ENCODE assay signal across 11 cellular contexts in the genomic region with DNA sequence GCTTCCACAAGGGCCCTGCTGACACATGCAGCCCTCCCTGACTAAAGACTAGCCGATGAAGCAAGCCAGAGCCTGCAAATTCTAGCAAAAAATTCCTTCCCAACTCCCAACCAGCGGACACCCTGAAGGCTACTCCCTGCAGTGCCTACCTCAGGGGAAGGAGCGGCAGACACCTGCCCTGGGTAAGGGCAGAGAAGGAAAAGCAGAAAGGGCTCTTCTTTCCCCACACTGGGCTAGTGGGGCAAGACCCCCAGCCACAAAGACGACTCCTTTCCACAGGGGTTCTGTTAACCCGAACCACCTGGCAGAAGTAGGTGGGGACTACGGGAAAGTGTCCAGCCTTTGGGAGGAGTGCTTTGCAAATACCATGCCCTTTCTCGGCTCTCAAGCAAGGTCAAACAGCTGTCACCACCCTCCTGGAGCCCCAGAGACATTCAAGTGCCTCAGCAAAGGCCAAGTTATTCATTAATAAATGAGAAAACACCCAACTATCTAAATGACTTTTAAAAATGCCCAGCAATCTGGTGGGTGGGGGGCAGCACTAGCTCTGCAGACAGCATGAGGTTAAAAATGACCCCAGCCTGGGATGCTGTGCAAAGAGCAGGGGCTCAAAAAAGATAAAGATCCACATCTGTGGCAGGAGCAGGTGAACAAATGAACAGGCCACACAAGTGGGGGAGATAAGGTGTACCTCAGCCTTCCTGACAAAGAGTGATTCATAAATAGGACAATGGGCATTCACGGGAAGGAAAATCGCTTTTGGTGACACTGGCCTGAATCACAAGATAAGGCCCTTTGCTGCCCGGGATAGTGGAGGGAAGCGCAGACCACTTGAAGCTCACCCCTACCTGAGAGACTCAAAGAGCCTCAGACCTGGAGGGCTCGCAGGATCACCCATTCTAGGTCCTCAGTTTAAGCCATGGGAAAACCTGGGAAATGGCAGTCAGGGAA. TPM values are rescaled to one million over a fixed set of nuclear protein-coding genes. Genes with fewer than 3 reads are reported as not detected.
DNase-seq lines count a peak whose midpoint lies in the region; ATAC-seq and TF ChIP-seq lines count a peak whose summit lies in the region.
"Had no signal": no experiment of that assay in that cellular context is flagged by ENCODE, and none has a peak within 500 bp of the region (broad histone marks: within the 10 kb centered on the region; RNA-seq: fewer than 3 reads in every experiment).

No MANE protein-coding gene starts in this region.

- H3K79me2 ChIP-seq in PC-9 (ENCODE audit: low read depth) (peaks cover 76% of the 10 kb centered on the region), trophoblast cell (ENCODE audit: control insufficient read depth, insufficient read depth, low read length, poor library complexity) (peaks cover 12% of the 10 kb centered on the region)

- CTCF ChIA-PET in PC-9 (lab: Charles Lee): interaction anchor here (0.7 kb wide), 1 partner anchor 10 kb away, joined by 3 read pairs; no protein-coding TSS in a partner anchor

- peak overlapping the region; percentile 11 for H3K18ac ChIP-seq in trophoblast cell (ENCODE audit: low read length)

- H2AFZ ChIP-seq in PC-9 (no peak overlapping the region), trophoblast cell (ENCODE audit: insufficient read depth, low read length, poor library complexity) (no peak overlapping the region)

- no TSS peak for BruUV-seq in PC-9 (replicated peaks; lab: Mats Ljungman, UMichigan)

- no peak overlapping the region for H4K91ac ChIP-seq in trophoblast cell (ENCODE audit: low read depth, low read length)

- H3K36me3 ChIP-seq in PC-9 (ENCODE audit: low read depth) (no peaks in the 10 kb centered on the region), trophoblast cell (ENCODE audit: control insufficient read depth in 1 of 2, insufficient read depth in 2 of 2, low read length in 2 of 2) (peaks cover 28 to 32% of the 10 kb centered on the region in 2 experiments)

- DNase-seq in Daoy (ENCODE audit: low read depth) (peak; percentile 54), PC-9 (peak in 1 of 2 experiments; percentile 70), Right ventricle myocardium inferior (ENCODE audit: missing footprints) (no peak), trophoblast cell (no peak), erythroblast (lab: John Stamatoyannopoulos, UW) (no peak), COLO829 (ENCODE audit: low spot score) (no peak)
- no peak for DNase-seq in activated CD4-positive, CD25-positive, alpha-beta regulatory T cell (lab: John Stamatoyannopoulos, UW)
- no peak for DNase-seq in activated CD4-positive, CD25-positive, alpha-beta regulatory T cell treated with anti-CD3 and anti-CD28 coated beads, Interleukin-2, amount 50 U/mL, for 72 hours
- DNase-seq: HFFc6; stimulated activated CD4-positive, alpha-beta T cell treated with anti-CD3 and anti-CD28 coated beads, Interleukin-15, amount 100 ng/mL, for 24 hours; SW 1271 had no signal

- H3K14ac ChIP-seq in trophoblast cell (ENCODE audit: low read length): no peak overlapping the region

- peaks cover 4% of the 10 kb centered on the region for H3K79me1 ChIP-seq in trophoblast cell (ENCODE audit: low read length)

- H2BK12ac ChIP-seq in trophoblast cell (ENCODE audit: low read length): no peak overlapping the region

- no peak overlapping the region for H2BK120ac ChIP-seq in trophoblast cell (ENCODE audit: insufficient read depth, low read length, poor library complexity)

- peak overlapping the region; percentile 44; the same call in 1 of the 2 replicates for H3K27ac ChIP-seq in PC-9
- no peak overlapping the region for H3K27ac ChIP-seq in trophoblast cell (ENCODE audit: low read depth, low read length)

- no peak overlapping the region for H4K12ac ChIP-seq in trophoblast cell (ENCODE audit: low read depth, low read length)

- H3K4me1 ChIP-seq in PC-9 (replicated peaks; ENCODE audit: insufficient read depth) (peaks cover 60% of the 10 kb centered on the region), trophoblast cell (ENCODE audit: control insufficient read depth in 1 of 2, insufficient read depth in 2 of 2, low read length in 2 of 2) (peaks cover 47 to 56% of the 10 kb centered on the region in 2 experiments)

- peaks cover 19% of the 10 kb centered on the region for H4K20me1 ChIP-seq in PC-9 (ENCODE audit: insufficient read depth)

- no peak for TF ChIP-seq POLR2A in erythroblast (IDR thresholded peaks at IDR 0.05; ENCODE audit: low read length)

- no peak overlapping the region for H3K23ac ChIP-seq in trophoblast cell (ENCODE audit: low read length)

- H3K9me2 ChIP-seq in PC-9 (ENCODE audit: insufficient read depth): no peaks in the 10 kb centered on the region

- peaks cover 29% of the 10 kb centered on the region for H3F3A ChIP-seq in PC-9 (ENCODE audit: insufficient read depth, low read depth)

- H2BK5ac ChIP-seq in trophoblast cell (ENCODE audit: low read depth, low read length, poor library complexity): no peak overlapping the region

- no CpG with 5 or more reads among the region's 12 CpGs for WGBS in trophoblast cell (ENCODE audit: extremely low coverage, insufficient coverage, insufficient read length)

- no peak overlapping the region for H4K8ac ChIP-seq in trophoblast cell (ENCODE audit: low read depth, low read length)

- H3K27me3 ChIP-seq in PC-9 (ENCODE audit: insufficient read depth, low read depth) (no peaks in the 10 kb centered on the region), trophoblast cell (ENCODE audit: insufficient read depth, low read length) (no peaks in the 10 kb centered on the region)

- H3K4me3 ChIP-seq in PC-9 (no peak overlapping the region), trophoblast cell (ENCODE audit: low read depth, low read length) (no peak overlapping the region)

- intact Hi-C loops in PC-9 (cut with micrococcal nuclease; ENCODE audit: unreplicated experiment) (loop anchor here (1.0 to 10.0 kb wide), 2 partner anchors 8 to 571 kb away; a partner anchor contains a TSS), Right ventricle myocardium inferior (cut with DNase I) (no loop called here)

- peak overlapping the region; percentile 47 for H3K4me2 ChIP-seq in PC-9
- no peak overlapping the region for H3K4me2 ChIP-seq in trophoblast cell (ENCODE audit: low read length)

- TF ChIP-seq CTCF in PC-9 (conservative IDR thresholded peaks at IDR 0.05): no peak

- H3K4ac ChIP-seq in trophoblast cell (ENCODE audit: low read depth, low read length): no peak overlapping the region

- POLR2A ChIA-PET in PC-9 (lab: Charles Lee; ENCODE audit: unreplicated experiment): interaction anchor here (0.7 kb wide), 1 partner anchor 33 kb away, joined by 4 read pairs; no protein-coding TSS in a partner anchor

- H3K9me3 ChIP-seq in PC-9 (ENCODE audit: insufficient read depth, low read depth) (no peaks in the 10 kb centered on the region), trophoblast cell (ENCODE audit: insufficient read depth, low read depth, low read length) (peaks cover 1% of the 10 kb centered on the region)

- H2AK5ac ChIP-seq in trophoblast cell (ENCODE audit: low read length): no peak overlapping the region

- H3K9ac ChIP-seq in trophoblast cell (ENCODE audit: low read length): no peak overlapping the region

- ATAC-seq in Right ventricle myocardium inferior: peak; percentile 40

RNA-seq across cellular contexts. Expression of a gene that starts 33.0 kb away (rescaled TPM):
- 26.2 and 29.1 TPM in 2 replicates for total RNA-seq in Daoy (2014; rRNA removed; shearing (Covaris generic))
- 39.3 and 43.1 TPM in 2 replicates for total RNA-seq in PC-9 (2021)
- total RNA-seq in Right ventricle myocardium inferior: 26.3 TPM
- 47.9 and 48.1 TPM in 2 replicates for polyA plus RNA-seq in trophoblast cell (2013)

RNA-seq across cellular contexts. Expression of a gene that starts 36.0 kb away (rescaled TPM):
- 5.0 and 8.3 TPM in 2 replicates for total RNA-seq in Daoy (2014; rRNA removed; shearing (Covaris generic))
- 69.7 and 81.0 TPM in 2 replicates for total RNA-seq in PC-9 (2021)
- 14.5 TPM for total RNA-seq in Right ventricle myocardium inferior
- 18.1 and 18.9 TPM in 2 replicates for polyA plus RNA-seq in trophoblast cell (2013)
